ENCODE assay signal across 8 cellular contexts in genomic region chr7:101172854-101173751, GRCh38. TPM values are rescaled to one million over a fixed set of nuclear protein-coding genes. Genes with fewer than 3 reads are reported as not detected.
DNase-seq lines count a peak whose midpoint lies in the region; ATAC-seq, FAIRE-seq and TF ChIP-seq lines count a peak whose summit lies in the region.
"Had no signal": no experiment of that assay in that cellular context is flagged by ENCODE, and none has a peak within 500 bp of the region (broad histone marks: within the 10 kb centered on the region; RNA-seq: fewer than 3 reads in every experiment).

No MANE protein-coding gene starts in this region.

- H3K9me1 ChIP-seq in K562 (ENCODE audit: control insufficient read depth, insufficient read depth, low read length) = peaks cover 6% of the 10 kb centered on the region

- TF ChIP-seq EP300 in K562 (IDR thresholded peaks at IDR 0.05; ENCODE audit: low read length) = no peak

- WGBS in K562 (ENCODE audit: insufficient coverage, low coverage, missing lambda C conversion rate) = 19% methylated on average over 53 of the region's 53 CpGs

- H3K4me1 ChIP-seq in K562 (replicated peaks in 1 of 2; ENCODE audit: control insufficient read depth in 2 of 2, insufficient read depth in 2 of 2, low read length in 2 of 2) (peaks cover 21 to 48% of the 10 kb centered on the region in 2 experiments), vagina (peaks cover 27% of the 10 kb centered on the region)

- FAIRE-seq in K562 (lab: Jason Lieb, UNC) = no peak

- H4K20me1 ChIP-seq in K562 (replicated peaks; ENCODE audit: control insufficient read depth, insufficient read depth, low read length) = peaks cover 14% of the 10 kb centered on the region

- peak overlapping the region; percentile 92 for H2AFZ ChIP-seq in K562 (ENCODE audit: low read depth, low read length)

- H3K27me3 ChIP-seq in K562 (ENCODE audit: control insufficient read depth in 2 of 2, insufficient read depth in 2 of 2, low read length in 2 of 2) (peaks cover 36 to 46% of the 10 kb centered on the region in 2 experiments; a peak in 4 of 5 replicates), vagina (peaks cover 24% of the 10 kb centered on the region)

- BruUV-seq in K562 (replicated peaks; lab: Mats Ljungman, UMichigan) = no TSS peak

- H3K4me3 ChIP-seq in K562 = no peak overlapping the region
- no peak overlapping the region for H3K4me3 ChIP-seq in vagina

- TF ChIP-seq CTCF in K562 (IDR thresholded peaks at IDR 0.05 in 2 of 3, conservative IDR thresholded peaks at IDR 0.05 in 1 of 3; ENCODE audit: insufficient read depth in 2 of 3, low read depth in 1 of 3, low read length in 3 of 3) = no peak
- TF ChIP-seq CTCF in vagina (IDR thresholded peaks at IDR 0.05) = no peak

- intact Hi-C loops in K562 (cut with micrococcal nuclease) = no loop called here
- intact Hi-C loops in left colon (cut with DNase I, micrococcal nuclease) = no loop called here
- intact Hi-C loops in vagina (cut with DNase I) = no loop called here

- H3K36me3 ChIP-seq in K562 (ENCODE audit: control insufficient read depth, insufficient read depth, low read length) = no peaks in the 10 kb centered on the region
- H3K36me3 ChIP-seq in vagina = no peaks in the 10 kb centered on the region

- no peak for TF ChIP-seq RAD21 in K562 (CRISPR knock-in tag; conservative IDR thresholded peaks at IDR 0.05 in 1 of 2, IDR thresholded peaks at IDR 0.05 in 1 of 2)

- H3K27ac ChIP-seq in K562 (ENCODE audit: extremely low read depth, low read depth, low read length) (no peak overlapping the region), vagina (no peak overlapping the region)

- peak overlapping the region; percentile 57 for H3K4me2 ChIP-seq in K562 (ENCODE audit: insufficient read depth, low read length)

- in situ Hi-C loops in K562 (cut with MboI) = no loop called here

- TF ChIP-seq POLR2A in K562 (conservative IDR thresholded peaks at IDR 0.05) (no peak), vagina (IDR thresholded peaks at IDR 0.05) (no peak)

- CTCF ChIA-PET in K562 (lab: Yijun Ruan, JAX; ENCODE audit: low intra/inter-chr PET ratio) = interaction anchor here (1.1 kb wide), 1 partner anchor 109 kb away, joined by 3 read pairs; no protein-coding TSS in a partner anchor

- ATAC-seq in K562 (peak; percentile 13), left colon (peak; percentile 60), GM18867 (IDR thresholded peaks at IDR 0.05; ENCODE audit: unreplicated experiment) (no peak)

- POLR2A ChIA-PET in K562 (lab: Yijun Ruan, JAX) = interaction anchor here (0.7 to 1.0 kb wide), 8 partner anchors 7 to 728 kb away, joined by 3 to 5 read pairs (median 4); partner anchors contain the start of genes PLOD3, VGF and ZNHIT1

- H3K9ac ChIP-seq in K562 (ENCODE audit: insufficient read depth in 1 of 2, low read depth in 2 of 2, low read length in 2 of 2) = peak overlapping the region in 1 of 2 experiments; percentile 84; a peak in 2 of 4 replicates

- H3K9me3 ChIP-seq in K562 (replicated peaks; ENCODE audit: control insufficient read depth, insufficient read depth, low read depth, low read length) (no peaks in the 10 kb centered on the region), vagina (no peaks in the 10 kb centered on the region)

- no peaks in the 10 kb centered on the region for H3K79me2 ChIP-seq in K562 (ENCODE audit: control insufficient read depth, insufficient read depth, low read length)

- peak; percentile 88 for DNase-seq in EH (ENCODE audit: low read depth)
- DNase-seq in NCI-H2081 (lab: John Stamatoyannopoulos, UW) = peak; percentile 80 to 89
- DNase-seq in K562 (ENCODE audit: extremely low read depth in 1 of 4, low spot score in 3 of 4) = peak; percentile 41 to 60 (median 52)
- DNase-seq in left colon = peak in 1 of 2 donors; percentile 58
- DNase-seq in vagina (ENCODE audit: extremely low spot score in 2 of 2) = no peak
- DNase-seq in germinal center (ENCODE audit: low spot score) = no peak

RNA-seq across cellular contexts. Expression of gene NAT16, which starts 7.0 kb away (rescaled TPM):
- not detected in 2 replicates for total RNA-seq in K562 (2011; cell fraction: chromatin; rRNA removed; ENCODE audit: low replicate concordance)
- total RNA-seq in K562 (2011; cell fraction: nucleolus; rRNA removed) = not detected in 2 replicates
- total RNA-seq in K562 (2011; cell fraction: nucleoplasm; rRNA removed) = not detected in 2 replicates
- not detected in 2 replicates for total RNA-seq in K562 (2014; rRNA removed)
- not detected in 2 replicates for total RNA-seq in K562 (2014; rRNA removed; fragmentation: Illumina TruSeq; extraction: Trizol)
- not detected in 2 replicates for total RNA-seq in K562 (2015; rRNA removed; fragmentation: Illumina TruSeq; extraction: Trizol)
- not detected in 2 replicates for total RNA-seq in K562 (2021)
- polyA plus RNA-seq in K562 (2011; rRNA removed) = not detected in 2 replicates
- not detected in 2 replicates for polyA plus RNA-seq in K562 (2011; cell fraction: cytosol; rRNA removed)
- polyA plus RNA-seq in K562 (2011; cell fraction: nucleus; rRNA removed) = 0.07 TPM in 1 of 2 replicates, not detected in the other
- polyA plus RNA-seq in K562 (2012) = 0.07 and 0.08 TPM in 2 replicates
- not detected in 2 replicates for polyA plus RNA-seq in K562 (2014; fragmentation: Illumina TruSeq; extraction: Trizol)
- under 1 TPM in 1 of 2 experiments, not detected in 1; 0.04 TPM for polyA plus RNA-seq in K562 (2014; fragmentation: Nextera tagmentation; extraction: Ambion mirVana)
- polyA plus RNA-seq in K562 (2014; rRNA removed) = not detected in 2 replicates
- not detected in 2 replicates for polyA minus RNA-seq in K562 (2011; rRNA and poly(A)+ RNA removed)
- polyA minus RNA-seq in K562 (2011; cell fraction: cytosol; rRNA and poly(A)+ RNA removed) = not detected in 2 replicates
- polyA minus RNA-seq in K562 (2011; cell fraction: nucleus; rRNA and poly(A)+ RNA removed) = not detected in 2 replicates
- total RNA-seq in left colon = not detected
- total RNA-seq in vagina = not detected

RNA-seq across cellular contexts. Expression of gene VGF, which starts 7.7 kb away (rescaled TPM):
- 0.81 and 4.0 TPM in 2 replicates for total RNA-seq in K562 (2011; cell fraction: chromatin; rRNA removed; ENCODE audit: low replicate concordance)
- 3.8 and 7.2 TPM in 2 replicates for total RNA-seq in K562 (2011; cell fraction: nucleolus; rRNA removed)
- total RNA-seq in K562 (2011; cell fraction: nucleoplasm; rRNA removed) = 1.1 and 2.2 TPM in 2 replicates
- total RNA-seq in K562 (2014; rRNA removed) (1.8 and 2.8 TPM in 2 replicates), K562 (2014; rRNA removed; fragmentation: Illumina TruSeq; extraction: Trizol) (0.19 and 0.22 TPM in 2 replicates), K562 (2015; rRNA removed; fragmentation: Illumina TruSeq; extraction: Trizol) (0.40 and 0.45 TPM in 2 replicates), K562 (2021) (4.2 and 5.7 TPM in 2 replicates), left colon (under 1 TPM; 0.40 to 0.73 TPM), vagina (1.2 TPM)
- polyA plus RNA-seq in K562 (2011; rRNA removed) (0.14 and 0.23 TPM in 2 replicates), K562 (2014; fragmentation: Illumina TruSeq; extraction: Trizol) (0.34 and 0.79 TPM in 2 replicates), K562 (2014; fragmentation: Nextera tagmentation; extraction: Ambion mirVana) (under 1 TPM; 0.03 to 0.08 TPM), K562 (2014; rRNA removed) (1.4 and 1.7 TPM in 2 replicates)
- polyA plus RNA-seq in K562 (2011; cell fraction: cytosol; rRNA removed) = 0.10 and 1.1 TPM in 2 replicates
- 0.65 and 2.1 TPM in 2 replicates for polyA plus RNA-seq in K562 (2011; cell fraction: nucleus; rRNA removed)
- polyA plus RNA-seq in K562 (2012) = 1.6 and 7.3 TPM in 2 replicates
- not detected in 2 replicates for polyA minus RNA-seq in K562 (2011; rRNA and poly(A)+ RNA removed)
- 0.73 and 1.7 TPM in 2 replicates for polyA minus RNA-seq in K562 (2011; cell fraction: cytosol; rRNA and poly(A)+ RNA removed)
- polyA minus RNA-seq in K562 (2011; cell fraction: nucleus; rRNA and poly(A)+ RNA removed) = 0.89 and 0.94 TPM in 2 replicates

RNA-seq across cellular contexts. Expression of gene AP1S1, which starts 18.8 kb away (rescaled TPM):
- total RNA-seq in K562 (2011; cell fraction: chromatin; rRNA removed; ENCODE audit: low replicate concordance) = 16.8 and 29.1 TPM in 2 replicates
- 29.0 and 30.9 TPM in 2 replicates for total RNA-seq in K562 (2011; cell fraction: nucleolus; rRNA removed)
- 25.1 and 27.9 TPM in 2 replicates for total RNA-seq in K562 (2011; cell fraction: nucleoplasm; rRNA removed)
- 149 and 163 TPM in 2 replicates for total RNA-seq in K562 (2014; rRNA removed)
- 68.6 and 77.7 TPM in 2 replicates for total RNA-seq in K562 (2014; rRNA removed; fragmentation: Illumina TruSeq; extraction: Trizol)
- total RNA-seq in K562 (2015; rRNA removed; fragmentation: Illumina TruSeq; extraction: Trizol) = 71.8 and 71.9 TPM in 2 replicates
- 89.4 and 91.2 TPM in 2 replicates for total RNA-seq in K562 (2021)
- 113 and 121 TPM in 2 replicates for polyA plus RNA-seq in K562 (2011; rRNA removed)
- polyA plus RNA-seq in K562 (2011; cell fraction: cytosol; rRNA removed) = 106 and 108 TPM in 2 replicates
- 56.4 and 60.9 TPM in 2 replicates for polyA plus RNA-seq in K562 (2011; cell fraction: nucleus; rRNA removed)
- 106 and 166 TPM in 2 replicates for polyA plus RNA-seq in K562 (2012)
- polyA plus RNA-seq in K562 (2014; fragmentation: Illumina TruSeq; extraction: Trizol) = 79.8 and 104 TPM in 2 replicates
- 10 to 100 TPM in 1 of 2 experiments, 1 to 10 TPM in 1; 4.4 to 13.6 TPM for polyA plus RNA-seq in K562 (2014; fragmentation: Nextera tagmentation; extraction: Ambion mirVana)
- polyA plus RNA-seq in K562 (2014; rRNA removed) = 125 and 188 TPM in 2 replicates
- polyA minus RNA-seq in K562 (2011; rRNA and poly(A)+ RNA removed) = 53.4 and 71.7 TPM in 2 replicates
- polyA minus RNA-seq in K562 (2011; cell fraction: cytosol; rRNA and poly(A)+ RNA removed) = 25.1 and 29.0 TPM in 2 replicates
- polyA minus RNA-seq in K562 (2011; cell fraction: nucleus; rRNA and poly(A)+ RNA removed) = 5.1 and 9.2 TPM in 2 replicates
- 10 to 100 TPM; 70.5 to 84.8 TPM for total RNA-seq in left colon
- 42.5 TPM for total RNA-seq in vagina

RNA-seq across cellular contexts. Expression of gene MOGAT3, which starts 27.7 kb away (rescaled TPM):
- total RNA-seq in K562 (2011; cell fraction: chromatin; rRNA removed; ENCODE audit: low replicate concordance) = not detected in 2 replicates
- not detected in 2 replicates for total RNA-seq in K562 (2011; cell fraction: nucleolus; rRNA removed)
- total RNA-seq in K562 (2011; cell fraction: nucleoplasm; rRNA removed) = not detected in 2 replicates
- total RNA-seq in K562 (2014; rRNA removed) (not detected in 2 replicates), K562 (2014; rRNA removed; fragmentation: Illumina TruSeq; extraction: Trizol) (not detected in 2 replicates), K562 (2015; rRNA removed; fragmentation: Illumina TruSeq; extraction: Trizol) (not detected in 2 replicates), K562 (2021) (not detected in 2 replicates), left colon (10 to 100 TPM; 43.1 to 62.4 TPM), vagina (not detected)
- polyA plus RNA-seq in K562 (2011; rRNA removed) (0.07 and 0.13 TPM in 2 replicates), K562 (2014; fragmentation: Illumina TruSeq; extraction: Trizol) (not detected in 2 replicates), K562 (2014; fragmentation: Nextera tagmentation; extraction: Ambion mirVana) (under 1 TPM; 0.07 to 0.17 TPM), K562 (2014; rRNA removed) (not detected in 2 replicates)
- polyA plus RNA-seq in K562 (2011; cell fraction: cytosol; rRNA removed) = not detected in 2 replicates
- 0.14 and 0.15 TPM in 2 replicates for polyA plus RNA-seq in K562 (2011; cell fraction: nucleus; rRNA removed)
- 0.03 TPM in 1 of 2 replicates, not detected in the other for polyA plus RNA-seq in K562 (2012)
- polyA minus RNA-seq in K562 (2011; rRNA and poly(A)+ RNA removed) = not detected in 2 replicates
- not detected in 2 replicates for polyA minus RNA-seq in K562 (2011; cell fraction: cytosol; rRNA and poly(A)+ RNA removed)
- 0.56 TPM in 1 of 2 replicates, not detected in the other for polyA minus RNA-seq in K562 (2011; cell fraction: nucleus; rRNA and poly(A)+ RNA removed)
- total RNA-seq: SK-MEL-5 had no signal

RNA-seq across cellular contexts. Expression of gene PLOD3, which starts 44.3 kb away (rescaled TPM):
- 117 and 294 TPM in 2 replicates for total RNA-seq in K562 (2011; cell fraction: chromatin; rRNA removed; ENCODE audit: low replicate concordance)
- total RNA-seq in K562 (2011; cell fraction: nucleolus; rRNA removed) = 263 and 303 TPM in 2 replicates
- 163 and 175 TPM in 2 replicates for total RNA-seq in K562 (2011; cell fraction: nucleoplasm; rRNA removed)
- 42.1 and 53.8 TPM in 2 replicates for total RNA-seq in K562 (2014; rRNA removed)
- 23.5 and 24.1 TPM in 2 replicates for total RNA-seq in K562 (2014; rRNA removed; fragmentation: Illumina TruSeq; extraction: Trizol)
- 30.9 and 31.8 TPM in 2 replicates for total RNA-seq in K562 (2015; rRNA removed; fragmentation: Illumina TruSeq; extraction: Trizol)
- total RNA-seq in K562 (2021) = 101 and 103 TPM in 2 replicates
- polyA plus RNA-seq in K562 (2011; rRNA removed) = 19.3 and 33.5 TPM in 2 replicates
- polyA plus RNA-seq in K562 (2011; cell fraction: cytosol; rRNA removed) = 28.0 and 60.3 TPM in 2 replicates
- polyA plus RNA-seq in K562 (2011; cell fraction: nucleus; rRNA removed) = 72.9 and 130 TPM in 2 replicates
- 79.5 and 85.6 TPM in 2 replicates for polyA plus RNA-seq in K562 (2012)
- polyA plus RNA-seq in K562 (2014; fragmentation: Illumina TruSeq; extraction: Trizol) = 73.6 and 76.4 TPM in 2 replicates
- polyA plus RNA-seq in K562 (2014; fragmentation: Nextera tagmentation; extraction: Ambion mirVana) = 1 to 10 TPM; 2.8 to 5.9 TPM
- polyA plus RNA-seq in K562 (2014; rRNA removed) = 50.3 and 58.9 TPM in 2 replicates
- polyA minus RNA-seq in K562 (2011; rRNA and poly(A)+ RNA removed) = 15.7 and 23.9 TPM in 2 replicates
- 39.3 and 40.8 TPM in 2 replicates for polyA minus RNA-seq in K562 (2011; cell fraction: cytosol; rRNA and poly(A)+ RNA removed)
- 31.4 and 32.4 TPM in 2 replicates for polyA minus RNA-seq in K562 (2011; cell fraction: nucleus; rRNA and poly(A)+ RNA removed)
- 10 to 100 TPM; 81.9 to 85.9 TPM for total RNA-seq in left colon
- total RNA-seq in vagina = 41.5 TPM

Comparison
In these comparisons a context has a peak if more than half of its experiments do, and no peak if none do; other contexts are left out.
1. DNase-seq: peak in EH (single experiment), NCI-H2081 (2 of 2) and K562 (4 of 4); none in vagina (0 of 2) and germinal center (single experiment).